Comparison of ENCODE assay signal across 22 cellular contexts in genomic region chrX:101708180-101708579, GRCh38. TPM values are rescaled to one million over a fixed set of nuclear protein-coding genes. Genes with fewer than 3 reads are reported as not detected.
DNase-seq lines count a peak whose midpoint lies in the region; ATAC-seq and FAIRE-seq lines count a peak whose summit lies in the region.
"Had no signal": no experiment of that assay in that cellular context is flagged by ENCODE, and none has a peak within 500 bp of the region (broad histone marks: within the 10 kb centered on the region; RNA-seq: fewer than 3 reads in every experiment).

No MANE protein-coding gene starts in this region.

- no peak overlapping the region for H2BK15ac ChIP-seq in neuronal stem cell (ENCODE audit: low read length)

- no peak overlapping the region for H3K4me3 Mint-ChIP-seq in stimulated activated effector memory CD8-positive, alpha-beta T cell treated with anti-CD3 and anti-CD28 coated beads, Interleukin-12 subunit alpha, Interleukin-12 subunit beta, amount 100 ng/mL, for 72 hours
- H3K4me3 Mint-ChIP-seq: activated T-cell treated with anti-CD3 and anti-CD28 coated beads, Interleukin-2, amount 50 U/mL, for 24 hours; CD14-positive monocyte; dendritic cell treated with granulocyte-macrophage colony-stimulating factor and Interleukin-4, amounts not matched to agents 40 ng/mL and 50 ng/mL, for 4 days; T-cell had no signal

- no peak overlapping the region for H2AK5ac ChIP-seq in neuronal stem cell (ENCODE audit: low read depth, low read length)

- H3K4me2 ChIP-seq in neuronal stem cell (ENCODE audit: insufficient read depth, low read length, poor library complexity, severe bottlenecking) = no peak overlapping the region

- no peak overlapping the region for H2BK12ac ChIP-seq in neuronal stem cell (ENCODE audit: low read length)

- H3K9ac ChIP-seq in neuronal stem cell (ENCODE audit: low read depth, low read length, poor library complexity) = no peak overlapping the region

- no peaks in the 10 kb centered on the region for H3K36me3 Mint-ChIP-seq in stimulated activated effector memory CD8-positive, alpha-beta T cell treated with anti-CD3 and anti-CD28 coated beads, Interleukin-12 subunit alpha, Interleukin-12 subunit beta, amount 100 ng/mL, for 72 hours
- H3K36me3 Mint-ChIP-seq: CD14-positive monocyte, T-cell had no signal

- no peak overlapping the region for H3K27ac ChIP-seq in neuronal stem cell (replicated peaks; ENCODE audit: low read length)
- H3K27ac ChIP-seq: foreskin keratinocyte had no signal

- no peak overlapping the region for H4K91ac ChIP-seq in neuronal stem cell (ENCODE audit: low read depth, low read length, poor library complexity)

- DNase-seq in DMS79 (lab: John Stamatoyannopoulos, UW) (peak; percentile 23), NCI-H1105 (lab: John Stamatoyannopoulos, UW) (peak; percentile 1), fibroblast of gingiva (ENCODE audit: low read depth) (peak; percentile 17), neuronal stem cell (ENCODE audit: low spot score) (no peak), urothelium cell line (ENCODE audit: low spot score) (no peak), NCI-H2171 (lab: John Stamatoyannopoulos, UW) (no peak), C1 segment of cervical spinal cord (lab: John Stamatoyannopoulos, UW) (no peak)
- no peak for DNase-seq in stimulated activated effector memory CD8-positive, alpha-beta T cell treated with anti-CD3 and anti-CD28 coated beads, Interleukin-12 subunit alpha, Interleukin-12 subunit beta, amount 100 ng/mL, for 72 hours (ENCODE audit: low spot score in 2 of 2)
- DNase-seq: activated CD4-positive, alpha-beta T cell treated with anti-CD3 and anti-CD28 coated beads for 1 hour; activated CD8-positive, alpha-beta memory T cell treated with anti-CD3 and anti-CD28 coated beads for 24 hours; activated naive CD4-positive, alpha-beta T cell treated with Interleukin-2 at 50 U/mL for 16 hours; activated T-cell treated with anti-CD3 and anti-CD28 coated beads, Interleukin-2, amount 50 U/mL, for 24 hours; hippocampal formation; KG1; retina; SIG-M5; T-cell had no signal

- no peak overlapping the region for H4K8ac ChIP-seq in neuronal stem cell (ENCODE audit: low read depth, low read length)

- H3K4ac ChIP-seq in neuronal stem cell (ENCODE audit: low read length) = no peak overlapping the region

- no peak overlapping the region for H3K27ac Mint-ChIP-seq in stimulated activated effector memory CD8-positive, alpha-beta T cell treated with anti-CD3 and anti-CD28 coated beads, Interleukin-12 subunit alpha, Interleukin-12 subunit beta, amount 100 ng/mL, for 72 hours
- H3K27ac Mint-ChIP-seq: activated T-cell treated with anti-CD3 and anti-CD28 coated beads, Interleukin-2, amount 50 U/mL, for 24 hours; CD14-positive monocyte; dendritic cell treated with granulocyte-macrophage colony-stimulating factor and Interleukin-4, amounts not matched to agents 40 ng/mL and 50 ng/mL, for 4 days; T-cell had no signal

- ATAC-seq in stimulated activated effector memory CD8-positive, alpha-beta T cell treated with anti-CD3 and anti-CD28 coated beads, Interleukin-12 subunit alpha, Interleukin-12 subunit beta, amount 100 ng/mL, for 72 hours = no peak
- ATAC-seq: foreskin keratinocyte, T-cell had no signal

- no peaks in the 10 kb centered on the region for H3K9me3 Mint-ChIP-seq in stimulated activated effector memory CD8-positive, alpha-beta T cell treated with anti-CD3 and anti-CD28 coated beads, Interleukin-12 subunit alpha, Interleukin-12 subunit beta, amount 100 ng/mL, for 72 hours
- H3K9me3 Mint-ChIP-seq: activated T-cell treated with anti-CD3 and anti-CD28 coated beads, Interleukin-2, amount 50 U/mL, for 24 hours; dendritic cell treated with granulocyte-macrophage colony-stimulating factor and Interleukin-4, amounts not matched to agents 40 ng/mL and 50 ng/mL, for 4 days; T-cell had no signal

- H3K23ac ChIP-seq in neuronal stem cell (ENCODE audit: low read depth, low read length, poor library complexity) = no peak overlapping the region

- H3K4me1 Mint-ChIP-seq in stimulated activated effector memory CD8-positive, alpha-beta T cell treated with anti-CD3 and anti-CD28 coated beads, Interleukin-12 subunit alpha, Interleukin-12 subunit beta, amount 100 ng/mL, for 72 hours = no peaks in the 10 kb centered on the region
- H3K4me1 Mint-ChIP-seq: CD14-positive monocyte, T-cell had no signal

- H2BK5ac ChIP-seq in neuronal stem cell (ENCODE audit: low read length) = no peak overlapping the region

- H3K4me1 ChIP-seq in neuronal stem cell (ENCODE audit: control insufficient read depth in 2 of 2, insufficient read depth in 1 of 2, low read depth in 1 of 2, low read length in 2 of 2) = peaks cover 1 to 2% of the 10 kb centered on the region in 2 donors
- H3K4me1 ChIP-seq: foreskin keratinocyte had no signal

- H3K18ac ChIP-seq in neuronal stem cell (ENCODE audit: low read length) = no peak overlapping the region

- peak overlapping the region; percentile 49 for H2AFZ ChIP-seq in neuronal stem cell (ENCODE audit: low read length)

- WGBS in neuronal stem cell (ENCODE audit: extremely low coverage in 2 of 2, insufficient read length in 2 of 2, insufficient replicate concordance in 1 of 2), 2 donors = no CpG with 5 or more reads among the region's 3 CpGs

- no peaks in the 10 kb centered on the region for H3K9me3 ChIP-seq in neuronal stem cell (replicated peaks in 1 of 2; ENCODE audit: control insufficient read depth in 2 of 2, insufficient read depth in 1 of 2, low read depth in 1 of 2, low read length in 2 of 2)

- no peaks in the 10 kb centered on the region for H3K79me1 ChIP-seq in neuronal stem cell (ENCODE audit: low read depth, low read length)

- H3K14ac ChIP-seq in neuronal stem cell (ENCODE audit: low read length) = no peak overlapping the region

- FAIRE-seq in urothelium cell line (lab: Jason Lieb, UNC) = no peak
- FAIRE-seq: GM12892 had no signal

- no peak overlapping the region for H2BK120ac ChIP-seq in neuronal stem cell (ENCODE audit: low read depth, low read length)

- no peaks in the 10 kb centered on the region for H3K36me3 ChIP-seq in neuronal stem cell (replicated peaks in 1 of 2; ENCODE audit: control insufficient read depth in 2 of 2, insufficient read depth in 2 of 2, low read length in 2 of 2)

- peaks cover 0 to 3% (median 0%) of the 10 kb centered on the region in 3 experiments for H3K27me3 ChIP-seq in neuronal stem cell (ENCODE audit: control insufficient read depth in 3 of 3, insufficient read depth in 3 of 3, low read depth in 1 of 3, low read length in 3 of 3)
- H3K27me3 ChIP-seq: foreskin keratinocyte had no signal

- no peak overlapping the region for H3K4me3 ChIP-seq in neuronal stem cell (ENCODE audit: low read length in 2 of 2)
- H3K4me3 ChIP-seq: lung had no signal

RNA-seq across cellular contexts. Expression of gene ARMCX2, which starts 48.5 kb away (rescaled TPM):
- polyA plus RNA-seq in neuronal stem cell (2013, experiment 1 of 2) = 206 TPM
- polyA plus RNA-seq in neuronal stem cell (2013, experiment 2 of 2) = 205 TPM

Comparison
In these comparisons a context has a peak if more than half of its experiments do, and no peak if none do; other contexts are left out.
1. DNase-seq: peak in DMS79 (single experiment), NCI-H1105 (single experiment) and fibroblast of gingiva (single experiment); none in neuronal stem cell (single experiment), urothelium cell line (single experiment), NCI-H2171 (single experiment), C1 segment of cervical spinal cord (0 of 14) and stimulated activated effector memory CD8-positive, alpha-beta T cell treated with anti-CD3 and anti-CD28 coated beads, Interleukin-12 subunit alpha, Interleukin-12 subunit beta, amount 100 ng/mL, for 72 hours (0 of 2).